ENCODE assay signal across 19 cellular contexts in genomic region chr6:24537771-24538385, GRCh38. TPM values are rescaled to one million over a fixed set of nuclear protein-coding genes. Genes with fewer than 3 reads are reported as not detected.
DNase-seq lines count a peak whose midpoint lies in the region; ATAC-seq, FAIRE-seq and TF ChIP-seq lines count a peak whose summit lies in the region.
"Had no signal": no experiment of that assay in that cellular context is flagged by ENCODE, and none has a peak within 500 bp of the region (broad histone marks: within the 10 kb centered on the region; RNA-seq: fewer than 3 reads in every experiment).

No MANE protein-coding gene starts in this region.

- no peaks in the 10 kb centered on the region for H3K27me3 ChIP-seq in GM23248 (replicated peaks; ENCODE audit: insufficient read depth)
- H3K27me3 ChIP-seq in PC-3 (ENCODE audit: low read length): no peaks in the 10 kb centered on the region
- H3K27me3 ChIP-seq in bronchial epithelial cell (ENCODE audit: control insufficient read depth, insufficient read depth, low read length): no peaks in the 10 kb centered on the region
- H3K27me3 ChIP-seq: BE2C had no signal

- H3K9me2 ChIP-seq in GM23248 (ENCODE audit: insufficient read depth): no peaks in the 10 kb centered on the region
- no peaks in the 10 kb centered on the region for H3K9me2 ChIP-seq in PC-3 (replicated peaks; ENCODE audit: low read length)

- peak; percentile 96 for ATAC-seq in PC-3
- ATAC-seq: CD8-positive, alpha-beta T cell had no signal

- TF ChIP-seq CTCF in PC-3 (conservative IDR thresholded peaks at IDR 0.05; ENCODE audit: low read depth, low read length) (no peak), bronchial epithelial cell (IDR thresholded peaks at IDR 0.05; ENCODE audit: insufficient read depth, low read length, severe bottlenecking) (no peak), RWPE1 (conservative IDR thresholded peaks at IDR 0.05; ENCODE audit: low read depth) (no peak)

- H3K9me3 ChIP-seq in GM23248 (ENCODE audit: low read depth) (no peaks in the 10 kb centered on the region), PC-3 (ENCODE audit: low read length) (no peaks in the 10 kb centered on the region)
- H3K9me3 ChIP-seq: BE2C had no signal

- H3K36me3 ChIP-seq in GM23248 (ENCODE audit: low read depth): no peaks in the 10 kb centered on the region
- H3K36me3 ChIP-seq in PC-3 (ENCODE audit: low read depth, low read length): no peaks in the 10 kb centered on the region
- H3K36me3 ChIP-seq in bronchial epithelial cell (ENCODE audit: control insufficient read depth, insufficient read depth, low read length): no peaks in the 10 kb centered on the region
- H3K36me3 ChIP-seq: BE2C had no signal

- H3F3A ChIP-seq in GM23248 (ENCODE audit: insufficient read depth): no peaks in the 10 kb centered on the region
- H3F3A ChIP-seq in PC-3 (ENCODE audit: low read length, unreplicated experiment): no peaks in the 10 kb centered on the region

- no peak overlapping the region for H3K27ac ChIP-seq in GM23248
- peak overlapping the region; percentile 35; the same call in 1 of the 2 replicates for H3K27ac ChIP-seq in PC-3 (ENCODE audit: low read length)
- H3K27ac ChIP-seq in RWPE1: no peak overlapping the region

- H3K4me2 ChIP-seq in GM23248 (ENCODE audit: unreplicated experiment) (no peak overlapping the region), PC-3 (ENCODE audit: low read length) (peak overlapping the region; percentile 43; the same call in 1 of the 2 replicates)

- 94 to 95% methylated on average over 8 of the region's 8 CpGs for WGBS in GM23248 (ENCODE audit: low coverage in 1 of 2, low lambda C conversion rate in 2 of 2, missing lambda C conversion rate in 2 of 2), 2 experiments

- H3K4me1 ChIP-seq in GM23248 (ENCODE audit: insufficient read depth) (no peaks in the 10 kb centered on the region), PC-3 (ENCODE audit: insufficient read depth, low read length) (peaks cover 17% of the 10 kb centered on the region)
- H3K4me1 ChIP-seq: BE2C had no signal

- H3K4me3 ChIP-seq in GM23248 (no peak overlapping the region), PC-3 (ENCODE audit: low read length) (no peak overlapping the region), bronchial epithelial cell (ENCODE audit: low read depth, low read length) (no peak overlapping the region)

- H3K9ac ChIP-seq in GM23248: no peak overlapping the region
- no peak overlapping the region for H3K9ac ChIP-seq in PC-3 (ENCODE audit: low read length)

- BruUV-seq in PC-3 (replicated peaks; lab: Mats Ljungman, UMichigan): no TSS peak

- in situ Hi-C loops in GM23248 (cut with MboI): no loop called here

- FAIRE-seq in bronchial epithelial cell (lab: Jason Lieb, UNC): no peak
- FAIRE-seq: D721Med had no signal

- CTCF ChIA-PET in PC-3 (lab: Charles Lee): no interaction called here
- CTCF ChIA-PET in RWPE1 (lab: Yijun Ruan, JAX): interaction anchor here (0.6 to 0.9 kb wide), 2 partner anchors 15 to 173 kb away, joined by 3 to 4 read pairs; no protein-coding TSS in a partner anchor

- H3K79me2 ChIP-seq in GM23248 (ENCODE audit: insufficient read depth) (no peaks in the 10 kb centered on the region), PC-3 (ENCODE audit: low read length) (no peaks in the 10 kb centered on the region)

- H4K20me1 ChIP-seq in GM23248 (ENCODE audit: insufficient read depth) (no peaks in the 10 kb centered on the region), PC-3 (ENCODE audit: low read length) (no peaks in the 10 kb centered on the region)

- POLR2A ChIA-PET in PC-3 (lab: Charles Lee; ENCODE audit: unreplicated experiment) (interaction anchor here (0.6 kb wide), 1 partner anchor 489 kb away, joined by 3 read pairs; no protein-coding TSS in a partner anchor), RWPE1 (lab: Yijun Ruan, JAX; ENCODE audit: low non-redundant PET) (no interaction called here)

- peak; percentile 22 for DNase-seq in GM23248
- DNase-seq in PC-3: peak; percentile 70
- peak; percentile 63 for DNase-seq in bronchial epithelial cell (ENCODE audit: low read depth)
- peak; percentile 45 for DNase-seq in kidney tubule cell (ENCODE audit: low spot score)
- no peak for DNase-seq in HuH-7 (ENCODE audit: low spot score)
- no peak for DNase-seq in SHP77 treated with DMSO at 0.1 percent for 48 hours (lab: John Stamatoyannopoulos, UW)
- DNase-seq in RWPE1 (ENCODE audit: low spot score): no peak
- DNase-seq: ACHN; BE2C; CD8-positive, alpha-beta T cell; DMS79 treated with DMSO at 0.1 percent for 48 hours; GF-D8; H7; NCI-H1092; NCI-H2227 treated with DMSO at 0.1 percent for 48 hours; NCI-H524 treated with DMSO at 0.1 percent for 48 hours; NK-92 treated with Interleukin-12 subunit alpha and Interleukin-12 subunit beta, amount 100 ng/mL, for 24 hours; OCI-M1 had no signal

- intact Hi-C loops in PC-3 (cut with micrococcal nuclease): no loop called here

- H2AFZ ChIP-seq in GM23248 (no peak overlapping the region), PC-3 (ENCODE audit: low read length) (no peak overlapping the region)

RNA-seq across cellular contexts. Expression of gene ALDH5A1, which starts 43.1 kb away (rescaled TPM):
- 0.86 and 1.1 TPM in 2 replicates for total RNA-seq in GM23248 (2014; rRNA removed; shearing (Covaris generic))
- polyA plus RNA-seq in GM23248 (2016; fragmentation: Nextera tagmentation; extraction: Ambion mirVana): 1.0 and 1.1 TPM in 2 replicates
- total RNA-seq in PC-3 (2014; rRNA removed) (11.9 and 12.2 TPM in 2 replicates), bronchial epithelial cell (0.53 and 1.9 TPM in 2 replicates)

RNA-seq across cellular contexts. Expression of gene GPLD1, which starts 48.5 kb away (rescaled TPM):
- total RNA-seq in GM23248 (2014; rRNA removed; shearing (Covaris generic)): 0.97 TPM in 1 of 2 replicates, not detected in the other
- 0.09 TPM in 2 replicates for polyA plus RNA-seq in GM23248 (2016; fragmentation: Nextera tagmentation; extraction: Ambion mirVana)
- total RNA-seq in PC-3 (2014; rRNA removed) (1.3 and 3.9 TPM in 2 replicates), bronchial epithelial cell (0.26 and 0.64 TPM in 2 replicates)

Comparison
In these comparisons a context has a peak if more than half of its experiments do, and no peak if none do; other contexts are left out.
1. DNase-seq: peak in GM23248 (single experiment), PC-3 (single experiment), bronchial epithelial cell (single experiment) and kidney tubule cell (single experiment); none in HuH-7 (single experiment), SHP77 treated with DMSO at 0.1 percent for 48 hours (single experiment) and RWPE1 (single experiment).